ENCODE assay signal across 8 cellular contexts in genomic region chr11:110296226-110297081, GRCh38. TPM values are rescaled to one million over a fixed set of nuclear protein-coding genes. Genes with fewer than 3 reads are reported as not detected.
A peak's percentile ranks its signal among the peaks of the same experiment; 100 is the strongest.
DNase-seq lines count a peak whose midpoint lies in the region; ATAC-seq, FAIRE-seq and TF ChIP-seq lines count a peak whose summit lies in the region.

Gene RDX (minus strand): TSS chr11:110296614. CDS start chr11:110279692, 16,922 bp downstream.

- H3K36me3 ChIP-seq in Loucy (ENCODE audit: insufficient read depth, low read length), result no peaks in the 10 kb centered on the region
- H3K36me3 ChIP-seq in adrenal gland (replicated peaks in 1 of 2), result no peaks in the 10 kb centered on the region
- no peaks in the 10 kb centered on the region for H3K36me3 ChIP-seq in heart right ventricle

- H3K9ac ChIP-seq in Loucy (ENCODE audit: low read depth, low read length, poor library complexity, severe bottlenecking), result peak within 1 kb of the TSS; percentile 96

- H3K4me2 ChIP-seq in Loucy (ENCODE audit: low read depth, low read length, poor library complexity, severe bottlenecking), result peak within 1 kb of the TSS; percentile 90

- H3K4me1 ChIP-seq in Loucy (ENCODE audit: insufficient read depth, low read length, poor library complexity, severe bottlenecking) (peaks cover 40% of the 10 kb centered on the region), adrenal gland (replicated peaks in 1 of 2) (peaks cover 25 to 43% of the 10 kb centered on the region in 2 donors), heart right ventricle (peaks cover 4 to 52% (median 38%) of the 10 kb centered on the region in 9 donors)

- TF ChIP-seq CTCF in Loucy (conservative IDR thresholded peaks at IDR 0.05; ENCODE audit: low read length), result no peak
- TF ChIP-seq CTCF in adrenal gland (IDR thresholded peaks at IDR 0.05), result peak in 2 of 6 experiments; percentile 8 to 30
- peak in 3 of 9 donors; percentile 14 to 37 (median 16) for TF ChIP-seq CTCF in heart right ventricle (IDR thresholded peaks at IDR 0.05)

- peak within 1 kb of the TSS; percentile 91 for H2AFZ ChIP-seq in Loucy (ENCODE audit: low read length)

- no peak for FAIRE-seq in H54 (lab: Jason Lieb, UNC)

- H3K79me2 ChIP-seq in Loucy (ENCODE audit: insufficient read depth, low read length), result peaks cover 46% of the 10 kb centered on the region

- 0 out of 2 replicates have a peak, but pooled peaks cover 4% of the 10 kb centered on the region for H3F3A ChIP-seq in Loucy (ENCODE audit: low read depth)

- H3K9me3 ChIP-seq in Loucy (ENCODE audit: insufficient read depth, low read depth, low read length) (no peaks in the 10 kb centered on the region), adrenal gland (replicated peaks in 1 of 3) (no peaks in the 10 kb centered on the region), heart right ventricle (no peaks in the 10 kb centered on the region)

- peak; percentile 69 for DNase-seq in H54 (ENCODE audit: insufficient read length, low spot score)
- peak; percentile 87 for DNase-seq in SW480 (ENCODE audit: low spot score)
- peak; percentile 82 to 88 (median 84) for DNase-seq in adrenal gland
- peak; percentile 67 to 82 for DNase-seq in heart right ventricle
- peak; percentile 68 for DNase-seq in pons (ENCODE audit: low spot score)
- DNase-seq in ureter (ENCODE audit: low spot score), result peak; percentile 69

- peaks cover 45% of the 10 kb centered on the region for H4K20me1 ChIP-seq in Loucy (ENCODE audit: insufficient read depth, low read length, poor library complexity, severe bottlenecking)

- H3K27me3 ChIP-seq in Loucy (ENCODE audit: insufficient read depth, low read length, poor library complexity, severe bottlenecking) (peaks cover 6% of the 10 kb centered on the region), adrenal gland (no peaks in the 10 kb centered on the region), heart right ventricle (no peaks in the 10 kb centered on the region)

- ATAC-seq in heart right ventricle, result peak; percentile 80 to 94 (median 90)

- H3K4me3 ChIP-seq in Loucy (ENCODE audit: low read length, poor library complexity, severe bottlenecking), result peak within 1 kb of the TSS; percentile 98
- peak within 1 kb of the TSS; percentile 52 to 93 (median 82) for H3K4me3 ChIP-seq in adrenal gland
- peak within 1 kb of the TSS; percentile 57 to 99 (median 86) for H3K4me3 ChIP-seq in heart right ventricle

- 0 to 4% (median 1%) methylated on average over 4 to 113 of the region's 113 CpGs for WGBS in adrenal gland, 4 donors
- WGBS in heart right ventricle, 2 donors, result 0% methylated on average over 102 to 113 of the region's 113 CpGs

- intact Hi-C loops in adrenal gland (cut with DNase I) (loop anchor here in 1 of 2 donors (5.0 to 10.0 kb wide), 2 partner anchors 58 to 136 kb away; no protein-coding TSS in a partner anchor), heart right ventricle (cut with DNase I) (loop anchor here in 6 of 10 donors (2.0 to 10.0 kb wide), 9 partner anchors 44 to 138 kb away; partner anchors contain the start of gene FDX1 (in 3 of the 6))

- peak; percentile 65 for TF ChIP-seq POLR2A in GM10847 (IDR thresholded peaks at IDR 0.05; ENCODE audit: extremely low read depth, insufficient read length)
- peak; percentile 68 for TF ChIP-seq POLR2A in H54 (IDR thresholded peaks at IDR 0.05; ENCODE audit: low read depth, low read length)
- peak in 1 of 2 donors; percentile 84 for TF ChIP-seq POLR2A in adrenal gland (IDR thresholded peaks at IDR 0.05)

- no peaks in the 10 kb centered on the region for H3K9me2 ChIP-seq in Loucy (replicated peaks; ENCODE audit: low read depth, low read length)

- H3K27ac ChIP-seq in adrenal gland (peak within 1 kb of the TSS; percentile 82 to 98 (median 97)), heart right ventricle (peak within 1 kb of the TSS; percentile 89 to 99 (median 98))

RNA-seq across cellular contexts. Expression of gene RDX, which starts in this region (rescaled TPM):
- 1,000 to 10,000 TPM in 1 of 8 donors, 100 to 1,000 TPM in 7; 229 to 1,153 (median 673) TPM for total RNA-seq in adrenal gland
- 100 to 1,000 TPM in 2 of 3 donors, 10 to 100 TPM in 1; 82.4 to 581 (median 196) TPM for polyA plus RNA-seq in adrenal gland
- total RNA-seq in heart right ventricle, result 100 to 1,000 TPM; 105 to 140 (median 127) TPM
- polyA plus RNA-seq in heart right ventricle, result 10 to 100 TPM; 28.2 to 85.4 TPM
- 71.7 TPM for total RNA-seq in ureter

Comparison
In these comparisons a context has a peak if more than half of its experiments do, and no peak if none do; other contexts are left out.
1. Peak in every context shown above with its lines: DNase-seq, ATAC-seq, H3K4me3 ChIP-seq and H3K27ac ChIP-seq.